In genomic region chrX:52983526-52983925, GRCh38 we compare ENCODE assay signal across 10 cellular contexts. TPM values are rescaled to one million over a fixed set of nuclear protein-coding genes. Genes with fewer than 3 reads are reported as not detected.
A peak's percentile ranks its signal among the peaks of the same experiment; 100 is the strongest.
DNase-seq lines count a peak whose midpoint lies in the region; ATAC-seq and TF ChIP-seq lines count a peak whose summit lies in the region.
"Had no signal": no experiment of that assay in that cellular context is flagged by ENCODE, and none has a peak within 500 bp of the region (broad histone marks: within the 10 kb centered on the region; RNA-seq: fewer than 3 reads in every experiment).

No MANE protein-coding gene starts in this region.

- H3K9me3 ChIP-seq in right atrium auricular region = no peaks in the 10 kb centered on the region
- no peaks in the 10 kb centered on the region for H3K9me3 ChIP-seq in sigmoid colon

- WGBS in sigmoid colon, 2 donors = 77 to 89% methylated on average over 5 of the region's 5 CpGs

- intact Hi-C loops in sigmoid colon (cut with DNase I) = no loop called here

- no peaks in the 10 kb centered on the region for H3K27me3 ChIP-seq in right atrium auricular region
- H3K27me3 ChIP-seq in sigmoid colon = no peaks in the 10 kb centered on the region

- H3K4me1 ChIP-seq in right atrium auricular region = peaks cover 0 to 17% of the 10 kb centered on the region in 2 donors
- H3K4me1 ChIP-seq in sigmoid colon = peaks cover 0 to 19% (median 9%) of the 10 kb centered on the region in 4 donors

- TF ChIP-seq EP300 in sigmoid colon (IDR thresholded peaks at IDR 0.05) = no peak

- no peak for TF ChIP-seq POLR2A in sigmoid colon (IDR thresholded peaks at IDR 0.05)

- H3K4me3 ChIP-seq in right atrium auricular region (peak overlapping the region in 1 of 2 donors; percentile 10), sigmoid colon (peak overlapping the region in 3 of 4 donors; percentile 12 to 21 (median 20))

- no peak for ATAC-seq in HG03108 (IDR thresholded peaks at IDR 0.05; ENCODE audit: unreplicated experiment)
- ATAC-seq in HG03439 (IDR thresholded peaks at IDR 0.05; ENCODE audit: unreplicated experiment) = no peak
- ATAC-seq in GM21447 (IDR thresholded peaks at IDR 0.05; ENCODE audit: unreplicated experiment) = no peak

- H3K27ac ChIP-seq in right atrium auricular region (peak overlapping the region; percentile 44 to 66), sigmoid colon (peak overlapping the region; percentile 62 to 74 (median 64))

- in situ Hi-C loops in Caki2 (cut with HindIII; ENCODE audit: low pct_unique_long_range_greater_than_20kb, low sequenced_read_pairs) = no loop called here

- DNase-seq in Caki2 (ENCODE audit: low read depth) (peak; percentile 16), astrocyte of the hippocampus (ENCODE audit: low read depth, low spot score) (peak; percentile 75), right atrium auricular region (ENCODE audit: low spot score) (no peak), sigmoid colon (peak; percentile 19), nucleus accumbens (lab: John Stamatoyannopoulos, UW) (no peak)
- DNase-seq: NCI-H226, small intestine had no signal

- TF ChIP-seq CTCF in right atrium auricular region (IDR thresholded peaks at IDR 0.05) (no peak), sigmoid colon (IDR thresholded peaks at IDR 0.05) (no peak)

- H3K36me3 ChIP-seq in right atrium auricular region (no peaks in the 10 kb centered on the region), sigmoid colon (no peaks in the 10 kb centered on the region)

RNA-seq across cellular contexts. Expression of gene FAM156A, which starts 25.2 kb away (rescaled TPM):
- total RNA-seq in Caki2 (2014; rRNA removed; shearing (Covaris generic); ENCODE audit: low replicate concordance) = 1.3 and 29.6 TPM in 2 replicates
- total RNA-seq in right atrium auricular region = 1 to 10 TPM; 4.3 to 8.7 TPM
- total RNA-seq in sigmoid colon = 10 to 100 TPM in 3 of 4 donors, 1 to 10 TPM in 1; 6.6 to 24.6 (median 15.1) TPM
- 10 to 100 TPM in 1 of 3 donors, 1 to 10 TPM in 2; 1.6 to 15.7 (median 3.6) TPM for polyA plus RNA-seq in sigmoid colon

Comparison
In these comparisons a context has a peak if more than half of its experiments do, and no peak if none do; other contexts are left out.
1. DNase-seq: peak in Caki2 (single experiment), astrocyte of the hippocampus (single experiment) and sigmoid colon (single experiment); none in right atrium auricular region (single experiment) and nucleus accumbens (0 of 56).